ENCODE assay signal across 9 cellular contexts in genomic region chr17:63116967-63117366, GRCh38.
A peak's percentile ranks its signal among the peaks of the same experiment; 100 is the strongest.
DNase-seq lines count a peak whose midpoint lies in the region; ATAC-seq and TF ChIP-seq lines count a peak whose summit lies in the region.
"Had no signal": no experiment of that assay in that cellular context is flagged by ENCODE, and none has a peak within 500 bp of the region (broad histone marks: within the 10 kb centered on the region; RNA-seq: fewer than 3 reads in every experiment).

No MANE protein-coding gene starts in this region.

- no peak for ATAC-seq in HG03521 (IDR thresholded peaks at IDR 0.05; ENCODE audit: unreplicated experiment)

- H3K4me3 Mint-ChIP-seq in Calu3 (ENCODE audit: low read depth, unreplicated experiment): peak overlapping the region; percentile 12

- H3K27ac Mint-ChIP-seq in Calu3 (ENCODE audit: unreplicated experiment): peak overlapping the region; percentile 79

- H3K4me1 Mint-ChIP-seq in Calu3 (ENCODE audit: low read depth, unreplicated experiment): peaks cover 8% of the 10 kb centered on the region

- H3K9me3 ChIP-seq in mesodermal cell (ENCODE audit: control insufficient read depth, low read length): no peaks in the 10 kb centered on the region

- intact Hi-C loops in Calu3 (cut with micrococcal nuclease; ENCODE audit: unreplicated experiment): loop anchor here (5.0 kb wide), 1 partner anchor 55 kb away; no protein-coding TSS in a partner anchor

- H3K27ac ChIP-seq in mesodermal cell (ENCODE audit: low read depth, low read length, severe bottlenecking): peak overlapping the region; percentile 6

- no peaks in the 10 kb centered on the region for H3K27me3 Mint-ChIP-seq in Calu3 (ENCODE audit: unreplicated experiment)

- peak; percentile 58 for DNase-seq in Calu3
- DNase-seq in NCI-H1436 treated with DMSO at 0.1 percent for 48 hours (lab: John Stamatoyannopoulos, UW): peak; percentile 35
- DNase-seq in choroid plexus epithelial cell (ENCODE audit: low read depth): peak; percentile 49
- no peak for DNase-seq in NCI-H1092 (lab: John Stamatoyannopoulos, UW)
- DNase-seq in cortex of kidney (lab: John Stamatoyannopoulos, UW): no peak
- DNase-seq in stimulated activated CD4-positive, alpha-beta T cell treated with anti-CD3 and anti-CD28 coated beads, Interleukin-12 subunit alpha, Interleukin-12 subunit beta, amount 100 ng/mL, for 4 hours: no peak
- DNase-seq: MV-4-11 had no signal

- H3K4me1 ChIP-seq in mesodermal cell (ENCODE audit: control insufficient read depth, insufficient read depth, low read length, poor library complexity, severe bottlenecking): no peaks in the 10 kb centered on the region

- H3K36me3 Mint-ChIP-seq in Calu3 (ENCODE audit: insufficient read depth, unreplicated experiment): peaks cover 7% of the 10 kb centered on the region

- no peaks in the 10 kb centered on the region for H3K36me3 ChIP-seq in mesodermal cell (ENCODE audit: control insufficient read depth, insufficient read depth, low read length)

- CTCF ChIA-PET in Calu3 (lab: Charles Lee): interaction anchor here (0.6 to 1.7 kb wide), 7 partner anchors 10 to 290 kb away, joined by 3 to 5 read pairs (median 5); no protein-coding TSS in a partner anchor

- 76% methylated on average over 3 of the region's 4 CpGs; no CpG with 5 or more reads in 1 of the 2 experiments for WGBS in mesodermal cell (ENCODE audit: insufficient coverage in 2 of 2), 2 experiments

- H3K4me3 ChIP-seq in choroid plexus epithelial cell (ENCODE audit: low read depth, low read length): no peak overlapping the region
- no peak overlapping the region for H3K4me3 ChIP-seq in mesodermal cell (ENCODE audit: extremely low read depth, insufficient read depth, low read length, poor library complexity, severe bottlenecking)

- no peaks in the 10 kb centered on the region for H3K9me3 Mint-ChIP-seq in Calu3 (ENCODE audit: low read depth, unreplicated experiment)

- BruUV-seq in Calu3 (replicated peaks; lab: Mats Ljungman, UMichigan): no TSS peak

- TF ChIP-seq CTCF in Calu3 (IDR thresholded peaks at IDR 0.05; ENCODE audit: unreplicated experiment): no peak
- no peak for TF ChIP-seq CTCF in choroid plexus epithelial cell (conservative IDR thresholded peaks at IDR 0.05; ENCODE audit: low read depth, low read length)

Comparison
In these comparisons a context has a peak if more than half of its experiments do, and no peak if none do; other contexts are left out.
1. DNase-seq: peak in Calu3 (single experiment), NCI-H1436 treated with DMSO at 0.1 percent for 48 hours (single experiment) and choroid plexus epithelial cell (single experiment); none in NCI-H1092 (single experiment), cortex of kidney (single experiment) and stimulated activated CD4-positive, alpha-beta T cell treated with anti-CD3 and anti-CD28 coated beads, Interleukin-12 subunit alpha, Interleukin-12 subunit beta, amount 100 ng/mL, for 4 hours (single experiment).